Comparison of ENCODE assay signal across 8 cellular contexts in genomic region chr1:101357444-101357986, GRCh38.
A peak's percentile ranks its signal among the peaks of the same experiment; 100 is the strongest.
DNase-seq lines count a peak whose midpoint lies in the region; ATAC-seq and TF ChIP-seq lines count a peak whose summit lies in the region.

No MANE protein-coding gene starts in this region.

- intact Hi-C loops in dorsolateral prefrontal cortex (cut with DNase I): loop anchor here (2.0 to 5.0 kb wide), 2 partner anchors 49 to 50 kb away; no protein-coding TSS in a partner anchor

- TF ChIP-seq CTCF in dorsolateral prefrontal cortex (IDR thresholded peaks at IDR 0.05 in 54 of 56, conservative IDR thresholded peaks at IDR 0.05 in 2 of 56; ENCODE audit: low read depth in 1 of 56, partially characterized antibody in 56 of 56): peak; percentile 73 to 95 (median 86)

- ATAC-seq in GM19395 (IDR thresholded peaks at IDR 0.05; ENCODE audit: unreplicated experiment): peak; percentile 99
- ATAC-seq in HG03457 (IDR thresholded peaks at IDR 0.05; ENCODE audit: unreplicated experiment): peak; percentile 93

- H3K27me3 ChIP-seq in dorsolateral prefrontal cortex: peaks cover 0 to 6% (median 0%) of the 10 kb centered on the region in 45 donors

- H3K4me3 ChIP-seq in dorsolateral prefrontal cortex: no peak overlapping the region

- DNase-seq in COLO668 (lab: John Stamatoyannopoulos, UW; ENCODE audit: unreplicated experiment) (peak; percentile 64), NCI-H526 (lab: John Stamatoyannopoulos, UW) (peak; percentile 31 to 71), dorsolateral prefrontal cortex (peak in 3 of 10 donors; percentile 38 to 63 (median 58)), medulla oblongata (ENCODE audit: extremely low spot score) (peak; percentile 94)
- peak; percentile 54 to 56 for DNase-seq in activated CD4-positive, alpha-beta T cell treated with anti-CD3 and anti-CD28 coated beads, Interleukin-2, amount 50 U/mL, for 4 hours
- peak; percentile 69 for DNase-seq in stimulated activated CD8-positive, alpha-beta memory T cell treated with anti-CD3 and anti-CD28 coated beads, Interleukin-4, amount 100 ng/mL, for 48 hours

- no peak overlapping the region for H3K27ac ChIP-seq in dorsolateral prefrontal cortex
